28 cellular contexts compared by ENCODE assay signal in the genomic region with DNA sequence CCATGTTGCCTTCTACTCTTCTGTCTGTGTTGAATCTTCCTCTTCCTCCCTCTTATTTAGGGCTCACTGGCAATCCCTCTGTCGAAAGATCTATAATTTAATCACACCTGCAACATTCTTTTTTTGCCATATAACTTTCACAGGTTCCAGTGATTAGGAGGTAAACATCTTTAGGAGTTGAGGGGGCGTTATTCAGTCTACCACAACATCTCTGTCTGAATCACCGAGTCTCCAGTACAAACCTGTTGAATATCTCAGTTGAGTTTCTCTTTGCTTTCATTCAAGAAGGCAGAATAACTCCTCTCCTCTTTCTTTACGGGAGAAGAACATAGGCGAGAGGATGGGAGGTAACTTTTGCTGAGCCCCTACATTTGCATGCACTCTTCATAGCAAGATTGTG.
"Had no signal": no experiment of that assay in that cellular context is flagged by ENCODE, and none has a peak within 500 bp of the region (broad histone marks: within the 10 kb centered on the region; RNA-seq: fewer than 3 reads in every experiment).

No MANE protein-coding gene starts in this region.

- H3K36me3 ChIP-seq: stomach, suprapubic skin, thoracic aorta, thyroid gland, tibial artery, tibial nerve, transverse colon, upper lobe of left lung, upper lobe of right lung, uterus, vagina had no signal

- H3K36me3 Mint-ChIP-seq: stimulated activated effector memory CD8-positive, alpha-beta T cell treated with anti-CD3 and anti-CD28 coated beads, Interleukin-12 subunit alpha, Interleukin-12 subunit beta, amount 100 ng/mL, for 72 hours; stimulated activated memory B cell treated with anti-CD40 and anti-IgM and Interleukin-4, amounts not matched to agents 10 μg/mL and 1 μg/mL and 100 μg/mL, for 72 hours; stimulated activated naive B cell treated with anti-CD40 and anti-IgM and Interleukin-4, amounts not matched to agents 10 μg/mL and 1 μg/mL and 100 μg/mL, for 72 hours; type B pancreatic cell had no signal

- ATAC-seq: stimulated activated effector memory CD8-positive, alpha-beta T cell treated with anti-CD3 and anti-CD28 coated beads, Interleukin-12 subunit alpha, Interleukin-12 subunit beta, amount 100 ng/mL, for 72 hours; stimulated activated memory B cell treated with anti-CD40 and anti-IgM and Interleukin-4, amounts not matched to agents 10 μg/mL and 1 μg/mL and 100 μg/mL, for 72 hours; stimulated activated naive B cell treated with anti-CD40 and anti-IgM and Interleukin-4, amounts not matched to agents 10 μg/mL and 1 μg/mL and 100 μg/mL, for 72 hours; stimulated activated naive CD8-positive, alpha-beta T cell treated with anti-CD3 and anti-CD28 coated beads, Interleukin-15, amount 100 ng/mL, for 72 hours; stimulated activated naive CD8-positive, alpha-beta T cell treated with anti-CD3 and anti-CD28 coated beads, Interleukin-15, Interleukin-2, amounts not matched to agents 100 U/mL and 50 U/mL, for 24 hours; upper lobe of right lung had no signal

- H3K9me3 ChIP-seq: stomach, suprapubic skin, testis, thoracic aorta, thyroid gland, tibial artery, tibial nerve, transverse colon, upper lobe of left lung, upper lobe of right lung, uterus, vagina had no signal

- H3K27ac Mint-ChIP-seq: stimulated activated effector memory CD8-positive, alpha-beta T cell treated with anti-CD3 and anti-CD28 coated beads, Interleukin-12 subunit alpha, Interleukin-12 subunit beta, amount 100 ng/mL, for 72 hours; stimulated activated memory B cell treated with anti-CD40 and anti-IgM and Interleukin-4, amounts not matched to agents 10 μg/mL and 1 μg/mL and 100 μg/mL, for 72 hours; stimulated activated naive B cell treated with anti-CD40 and anti-IgM and Interleukin-4, amounts not matched to agents 10 μg/mL and 1 μg/mL and 100 μg/mL, for 72 hours; stimulated activated naive CD8-positive, alpha-beta T cell treated with anti-CD3 and anti-CD28 coated beads, Interleukin-15, amount 100 ng/mL, for 72 hours; stimulated activated naive CD8-positive, alpha-beta T cell treated with anti-CD3 and anti-CD28 coated beads, Interleukin-15, Interleukin-2, amounts not matched to agents 100 ng/mL and 50 ng/mL, for 24 hours; type B pancreatic cell had no signal

- H3K4me3 Mint-ChIP-seq: stimulated activated effector memory CD8-positive, alpha-beta T cell treated with anti-CD3 and anti-CD28 coated beads, Interleukin-12 subunit alpha, Interleukin-12 subunit beta, amount 100 ng/mL, for 72 hours; stimulated activated memory B cell treated with anti-CD40 and anti-IgM and Interleukin-4, amounts not matched to agents 10 μg/mL and 1 μg/mL and 100 μg/mL, for 72 hours; stimulated activated naive B cell treated with anti-CD40 and anti-IgM and Interleukin-4, amounts not matched to agents 10 μg/mL and 1 μg/mL and 100 μg/mL, for 72 hours; stimulated activated naive CD8-positive, alpha-beta T cell treated with anti-CD3 and anti-CD28 coated beads, Interleukin-15, amount 100 ng/mL, for 72 hours; stimulated activated naive CD8-positive, alpha-beta T cell treated with anti-CD3 and anti-CD28 coated beads, Interleukin-15, Interleukin-2, amounts not matched to agents 100 ng/mL and 50 ng/mL, for 24 hours; type B pancreatic cell had no signal

- H3K4me1 Mint-ChIP-seq: stimulated activated effector memory CD8-positive, alpha-beta T cell treated with anti-CD3 and anti-CD28 coated beads, Interleukin-12 subunit alpha, Interleukin-12 subunit beta, amount 100 ng/mL, for 72 hours; stimulated activated naive CD8-positive, alpha-beta T cell treated with anti-CD3 and anti-CD28 coated beads, Interleukin-15, amount 100 ng/mL, for 72 hours had no signal

- H3K27ac ChIP-seq: stomach, suprapubic skin, testis, thoracic aorta, thyroid gland, tibial artery, tibial nerve, transverse colon, upper lobe of left lung, upper lobe of right lung, uterus, vagina had no signal

- H3K4me3 ChIP-seq: stomach, suprapubic skin, testis, thoracic aorta, thyroid gland, tibial artery, tibial nerve, transverse colon, upper lobe of left lung, upper lobe of right lung, uterus, vagina had no signal

- H3K27me3 Mint-ChIP-seq: type B pancreatic cell had no signal

- DNase-seq: stimulated activated CD4-positive, alpha-beta T cell treated with anti-CD3 and anti-CD28 coated beads, Interleukin-2, amount 100 ng/mL, for 48 hours; stimulated activated CD4-positive, alpha-beta T cell treated with anti-CD3 and anti-CD28 coated beads, Interleukin-4, amount 100 ng/mL, for 1 hour; stimulated activated CD4-positive, alpha-beta T cell treated with anti-CD3 and anti-CD28 coated beads, Interleukin-4, amount 100 ng/mL, for 24 hours; stimulated activated CD4-positive, alpha-beta T cell treated with anti-CD3 and anti-CD28 coated beads, Interleukin-4, amount 100 ng/mL, for 4 hours; stimulated activated CD8-positive, alpha-beta memory T cell treated with anti-CD3 and anti-CD28 coated beads, Interleukin-4, amount 100 ng/mL, for 48 hours; stimulated activated naive B cell treated with anti-CD40 and anti-IgM and Interleukin-4, amounts not matched to agents 10 μg/mL and 1 μg/mL and 100 μg/mL, for 72 hours; stimulated activated naive CD4-positive, alpha-beta T cell; stimulated activated naive CD4-positive, alpha-beta T cell treated with Interleukin-2 at 50 U/mL for 16 hours; stimulated activated naive CD8-positive, alpha-beta T cell treated with anti-CD3 and anti-CD28 coated beads, Interleukin-15, amount 100 ng/mL, for 72 hours; stimulated activated naive CD8-positive, alpha-beta T cell treated with anti-CD3 and anti-CD28 coated beads, Interleukin-15, Interleukin-2, amounts not matched to agents 100 U/mL and 50 U/mL, for 24 hours; stomach; substantia nigra; testis; thyroid gland; tibial artery; transverse colon; trophoblast cell; upper lobe of left lung; upper lobe of right lung; uterus had no signal

- H3K9me3 Mint-ChIP-seq: stimulated activated effector memory CD8-positive, alpha-beta T cell treated with anti-CD3 and anti-CD28 coated beads, Interleukin-12 subunit alpha, Interleukin-12 subunit beta, amount 100 ng/mL, for 72 hours; stimulated activated memory B cell treated with anti-CD40 and anti-IgM and Interleukin-4, amounts not matched to agents 10 μg/mL and 1 μg/mL and 100 μg/mL, for 72 hours; stimulated activated naive B cell treated with anti-CD40 and anti-IgM and Interleukin-4, amounts not matched to agents 10 μg/mL and 1 μg/mL and 100 μg/mL, for 72 hours; stimulated activated naive CD8-positive, alpha-beta T cell treated with anti-CD3 and anti-CD28 coated beads, Interleukin-15, amount 100 ng/mL, for 72 hours; stimulated activated naive CD8-positive, alpha-beta T cell treated with anti-CD3 and anti-CD28 coated beads, Interleukin-15, Interleukin-2, amounts not matched to agents 100 ng/mL and 50 ng/mL, for 24 hours; type B pancreatic cell had no signal

- H3K27me3 ChIP-seq: stomach, suprapubic skin, testis, thyroid gland, tibial artery, tibial nerve, transverse colon, upper lobe of left lung, upper lobe of right lung, uterus, vagina had no signal

- H3K4me1 ChIP-seq: suprapubic skin, thyroid gland, upper lobe of left lung, upper lobe of right lung, uterus, vagina had no signal
